17 cellular contexts compared by ENCODE assay signal in the genomic region with DNA sequence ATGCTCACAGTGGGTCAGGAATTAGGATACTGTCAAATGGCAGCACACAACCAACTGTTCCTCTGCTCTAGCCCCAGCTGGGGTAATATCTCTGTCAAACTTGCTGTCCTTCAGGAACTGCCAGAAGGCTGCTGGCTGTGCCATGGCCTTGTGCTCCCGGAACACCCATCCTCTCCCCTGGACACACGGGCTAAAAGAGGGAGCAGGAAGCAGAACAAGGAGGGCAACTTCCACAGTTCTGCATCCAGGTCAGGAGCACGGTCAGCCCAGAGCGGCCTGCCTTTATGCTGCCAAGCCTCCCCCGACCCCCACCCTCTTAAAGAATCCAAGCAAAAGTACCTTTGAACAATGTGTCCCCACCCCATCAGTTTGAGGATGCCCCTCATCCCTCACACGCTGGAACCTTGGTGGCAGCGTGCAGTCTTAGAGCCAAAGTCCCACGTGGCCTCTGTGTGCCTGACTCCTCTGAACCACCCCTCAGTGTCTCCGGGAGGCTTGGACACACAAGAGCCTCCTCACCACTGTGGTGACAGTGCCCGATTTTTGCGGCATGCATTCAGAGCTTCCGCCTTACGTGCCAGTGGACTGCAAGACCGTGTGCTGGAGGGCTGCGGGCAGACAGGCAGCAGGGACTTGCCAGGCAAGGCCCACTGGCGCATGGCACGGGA.
DNase-seq lines count a peak whose midpoint lies in the region; ATAC-seq, FAIRE-seq and TF ChIP-seq lines count a peak whose summit lies in the region.
"Had no signal": no experiment of that assay in that cellular context is flagged by ENCODE, and none has a peak within 500 bp of the region (broad histone marks: within the 10 kb centered on the region; RNA-seq: fewer than 3 reads in every experiment).

No MANE protein-coding gene starts in this region.

- H3K4me3 Mint-ChIP-seq in activated CD8-positive, alpha-beta memory T cell treated with anti-CD3 and anti-CD28 coated beads, Interleukin-2, amount 10 ng/mL, durations not matched to agents 7 days and 5 days: no peak overlapping the region
- no peak overlapping the region for H3K4me3 Mint-ChIP-seq in T-helper 17 cell
- H3K4me3 Mint-ChIP-seq: CD8-positive, alpha-beta T cell had no signal

- CTCF ChIA-PET in activated CD8-positive, alpha-beta memory T cell treated with anti-CD3 and anti-CD28 coated beads, Interleukin-2, amount 10 ng/mL, durations not matched to agents 7 days and 5 days (lab: Charles Lee): no interaction called here

- H3K36me3 Mint-ChIP-seq in activated CD8-positive, alpha-beta memory T cell treated with anti-CD3 and anti-CD28 coated beads, Interleukin-2, amount 10 ng/mL, durations not matched to agents 7 days and 5 days: peaks cover 8% of the 10 kb centered on the region
- peaks cover 3% of the 10 kb centered on the region for H3K36me3 Mint-ChIP-seq in T-helper 17 cell (ENCODE audit: low read depth)

- no peak for ATAC-seq in activated CD8-positive, alpha-beta memory T cell treated with anti-CD3 and anti-CD28 coated beads, Interleukin-2, amount 10 ng/mL, durations not matched to agents 7 days and 5 days
- ATAC-seq in T-helper 17 cell (no peak), GM19395 (IDR thresholded peaks at IDR 0.05; ENCODE audit: unreplicated experiment) (no peak)
- ATAC-seq: CD8-positive, alpha-beta T cell; heart right ventricle had no signal

- H3K4me1 ChIP-seq in kidney (ENCODE audit: control insufficient read depth in 1 of 2, insufficient read depth in 1 of 2, low read depth in 1 of 2, low read length in 2 of 2) (peaks cover 0 to 4% of the 10 kb centered on the region in 2 donors), spleen (peaks cover 0 to 56% (median 17%) of the 10 kb centered on the region in 6 donors)

- H3K9me3 Mint-ChIP-seq in activated CD8-positive, alpha-beta memory T cell treated with anti-CD3 and anti-CD28 coated beads, Interleukin-2, amount 10 ng/mL, durations not matched to agents 7 days and 5 days (ENCODE audit: low read depth): no peaks in the 10 kb centered on the region
- H3K9me3 Mint-ChIP-seq: CD8-positive, alpha-beta T cell had no signal

- H3K27me3 Mint-ChIP-seq in activated CD8-positive, alpha-beta memory T cell treated with anti-CD3 and anti-CD28 coated beads, Interleukin-2, amount 10 ng/mL, durations not matched to agents 7 days and 5 days: no peaks in the 10 kb centered on the region
- no peaks in the 10 kb centered on the region for H3K27me3 Mint-ChIP-seq in T-helper 17 cell

- H3K27ac ChIP-seq in kidney (ENCODE audit: low read depth in 2 of 2, low read length in 2 of 2): no peak overlapping the region
- peak overlapping the region in 5 of 8 donors; percentile 4 to 39 (median 25) for H3K27ac ChIP-seq in spleen
- H3K27ac ChIP-seq: heart right ventricle had no signal

- no peaks in the 10 kb centered on the region for H3K27me3 ChIP-seq in spleen (replicated peaks in 1 of 7)
- H3K27me3 ChIP-seq: adrenal gland, heart right ventricle had no signal

- peak; percentile 43 for DNase-seq in activated CD8-positive, alpha-beta memory T cell treated with anti-CD3 and anti-CD28 coated beads, Interleukin-2, amount 50 U/mL, for 48 hours
- no peak for DNase-seq in activated CD8-positive, alpha-beta memory T cell treated with anti-CD3 and anti-CD28 coated beads, Interleukin-2, amount 10 ng/mL, durations not matched to agents 7 days and 5 days
- DNase-seq in T-helper 17 cell (no peak), kidney (peak; percentile 54), spleen (peak; percentile 73), NCI-H226 (no peak), NCI-H524 treated with DMSO at 0.1 percent for 48 hours (lab: John Stamatoyannopoulos, UW) (no peak)
- DNase-seq: CD8-positive, alpha-beta T cell; heart right ventricle; NCI-H187 treated with DMSO at 0.1 percent for 48 hours; SW 1271 had no signal

- H3K27ac Mint-ChIP-seq in activated CD8-positive, alpha-beta memory T cell treated with anti-CD3 and anti-CD28 coated beads, Interleukin-2, amount 10 ng/mL, durations not matched to agents 7 days and 5 days: no peak overlapping the region
- H3K27ac Mint-ChIP-seq in T-helper 17 cell: peak overlapping the region; percentile 53
- H3K27ac Mint-ChIP-seq: CD8-positive, alpha-beta T cell had no signal

- TF ChIP-seq POLR2A in spleen (IDR thresholded peaks at IDR 0.05): no peak

- FAIRE-seq in kidney (lab: Jason Lieb, UNC): no peak
- FAIRE-seq: A204.1, colon, GM18507, RCC 7860 had no signal

- WGBS in spleen, 5 donors: 74 to 95% (median 80%) methylated on average over 9 to 17 of the region's 17 CpGs

- TF ChIP-seq CTCF in kidney (IDR thresholded peaks at IDR 0.05; ENCODE audit: borderline replicate concordance, extremely low read depth, insufficient read depth): no peak
- TF ChIP-seq CTCF in spleen (IDR thresholded peaks at IDR 0.05 in 8 of 11, conservative IDR thresholded peaks at IDR 0.05 in 3 of 11): no peak

- intact Hi-C loops in kidney (cut with DNase I) (no loop called here), spleen (cut with DNase I; ENCODE audit: low total_unique reads) (no loop called here)

- no peaks in the 10 kb centered on the region for H3K9me3 ChIP-seq in T-helper 17 cell (ENCODE audit: control insufficient read depth, low read length, poor library complexity, severe bottlenecking)
- H3K9me3 ChIP-seq in kidney (ENCODE audit: control insufficient read depth in 1 of 2, low read length in 2 of 2): no peaks in the 10 kb centered on the region
- no peaks in the 10 kb centered on the region for H3K9me3 ChIP-seq in spleen
- H3K9me3 ChIP-seq: adrenal gland, heart right ventricle had no signal

- peaks cover 31% of the 10 kb centered on the region for H3K4me1 Mint-ChIP-seq in activated CD8-positive, alpha-beta memory T cell treated with anti-CD3 and anti-CD28 coated beads, Interleukin-2, amount 10 ng/mL, durations not matched to agents 7 days and 5 days
- peaks cover 20% of the 10 kb centered on the region for H3K4me1 Mint-ChIP-seq in T-helper 17 cell

- H3K36me3 ChIP-seq in kidney (ENCODE audit: control insufficient read depth in 1 of 2, insufficient read depth in 2 of 2, low read length in 2 of 2) (peaks cover 22 to 36% of the 10 kb centered on the region in 2 donors), spleen (peaks cover 2 to 100% (median 72%) of the 10 kb centered on the region in 6 donors)

- no peak overlapping the region for H3K9ac ChIP-seq in kidney (ENCODE audit: low read length in 2 of 2)

- no peak overlapping the region for H3K4me3 ChIP-seq in kidney (ENCODE audit: low read length in 2 of 2)
- no peak overlapping the region for H3K4me3 ChIP-seq in spleen
- H3K4me3 ChIP-seq: adrenal gland, heart right ventricle had no signal

Comparison
In these comparisons a context has a peak if more than half of its experiments do, and no peak if none do; other contexts are left out.
1. DNase-seq: peak in activated CD8-positive, alpha-beta memory T cell treated with anti-CD3 and anti-CD28 coated beads, Interleukin-2, amount 50 U/mL, for 48 hours (single experiment), kidney (single experiment) and spleen (single experiment); none in activated CD8-positive, alpha-beta memory T cell treated with anti-CD3 and anti-CD28 coated beads, Interleukin-2, amount 10 ng/mL, durations not matched to agents 7 days and 5 days (single experiment), T-helper 17 cell (0 of 3), NCI-H226 (single experiment) and NCI-H524 treated with DMSO at 0.1 percent for 48 hours (single experiment).
2. H3K27ac ChIP-seq: peak in spleen (5 of 8); none in kidney (0 of 2).